Comparison of ENCODE assay signal across 2 cellular contexts in the genomic region with DNA sequence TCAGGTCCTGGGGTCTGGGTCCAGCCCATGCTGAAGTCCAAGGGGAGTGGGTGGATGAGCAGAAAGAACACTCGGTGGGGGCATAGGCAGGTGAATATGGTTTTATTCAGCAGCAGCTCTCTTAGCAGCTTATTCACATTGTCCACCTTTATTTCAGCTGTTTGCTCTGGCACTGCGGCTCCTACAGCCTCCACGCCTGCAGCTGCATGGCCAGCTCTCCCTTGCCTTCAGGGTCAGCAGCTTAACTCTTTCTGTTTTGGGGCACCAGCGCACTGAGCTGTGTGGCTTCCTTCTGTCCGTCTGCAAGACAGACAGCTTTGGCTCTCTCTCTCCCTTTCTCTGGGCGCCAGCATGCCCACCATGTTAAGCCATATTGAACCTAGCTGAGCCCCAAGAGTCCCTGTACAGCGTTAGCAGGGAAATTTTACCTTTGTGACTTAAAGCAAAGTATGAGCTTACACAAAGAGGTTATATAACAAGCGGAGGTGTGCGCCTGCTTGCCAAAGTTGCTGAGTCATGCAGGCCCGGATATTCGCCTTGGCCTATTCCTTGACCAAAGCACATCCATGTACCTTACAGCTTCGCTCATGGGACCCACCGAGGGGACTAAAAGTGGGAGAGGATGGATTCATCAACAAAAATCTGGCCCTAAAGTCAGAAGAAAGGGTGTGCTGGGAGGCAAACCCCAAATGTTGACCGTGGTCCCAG.
TF ChIP-seq lines count a peak whose summit lies in the region.

No MANE protein-coding gene starts in this region.

TF ChIP-seq in GM23338, 12 proteins besides CTCF, POLR2A, EP300 and RAD21:
- TF ChIP-seq CREB1 (CRISPR knock-in tag; IDR thresholded peaks at IDR 0.05; ENCODE audit: low read depth) (no peak), JUNB (IDR thresholded peaks at IDR 0.05; ENCODE audit: unreplicated experiment) (no peak)
- TF ChIP-seq, protein P1, sequence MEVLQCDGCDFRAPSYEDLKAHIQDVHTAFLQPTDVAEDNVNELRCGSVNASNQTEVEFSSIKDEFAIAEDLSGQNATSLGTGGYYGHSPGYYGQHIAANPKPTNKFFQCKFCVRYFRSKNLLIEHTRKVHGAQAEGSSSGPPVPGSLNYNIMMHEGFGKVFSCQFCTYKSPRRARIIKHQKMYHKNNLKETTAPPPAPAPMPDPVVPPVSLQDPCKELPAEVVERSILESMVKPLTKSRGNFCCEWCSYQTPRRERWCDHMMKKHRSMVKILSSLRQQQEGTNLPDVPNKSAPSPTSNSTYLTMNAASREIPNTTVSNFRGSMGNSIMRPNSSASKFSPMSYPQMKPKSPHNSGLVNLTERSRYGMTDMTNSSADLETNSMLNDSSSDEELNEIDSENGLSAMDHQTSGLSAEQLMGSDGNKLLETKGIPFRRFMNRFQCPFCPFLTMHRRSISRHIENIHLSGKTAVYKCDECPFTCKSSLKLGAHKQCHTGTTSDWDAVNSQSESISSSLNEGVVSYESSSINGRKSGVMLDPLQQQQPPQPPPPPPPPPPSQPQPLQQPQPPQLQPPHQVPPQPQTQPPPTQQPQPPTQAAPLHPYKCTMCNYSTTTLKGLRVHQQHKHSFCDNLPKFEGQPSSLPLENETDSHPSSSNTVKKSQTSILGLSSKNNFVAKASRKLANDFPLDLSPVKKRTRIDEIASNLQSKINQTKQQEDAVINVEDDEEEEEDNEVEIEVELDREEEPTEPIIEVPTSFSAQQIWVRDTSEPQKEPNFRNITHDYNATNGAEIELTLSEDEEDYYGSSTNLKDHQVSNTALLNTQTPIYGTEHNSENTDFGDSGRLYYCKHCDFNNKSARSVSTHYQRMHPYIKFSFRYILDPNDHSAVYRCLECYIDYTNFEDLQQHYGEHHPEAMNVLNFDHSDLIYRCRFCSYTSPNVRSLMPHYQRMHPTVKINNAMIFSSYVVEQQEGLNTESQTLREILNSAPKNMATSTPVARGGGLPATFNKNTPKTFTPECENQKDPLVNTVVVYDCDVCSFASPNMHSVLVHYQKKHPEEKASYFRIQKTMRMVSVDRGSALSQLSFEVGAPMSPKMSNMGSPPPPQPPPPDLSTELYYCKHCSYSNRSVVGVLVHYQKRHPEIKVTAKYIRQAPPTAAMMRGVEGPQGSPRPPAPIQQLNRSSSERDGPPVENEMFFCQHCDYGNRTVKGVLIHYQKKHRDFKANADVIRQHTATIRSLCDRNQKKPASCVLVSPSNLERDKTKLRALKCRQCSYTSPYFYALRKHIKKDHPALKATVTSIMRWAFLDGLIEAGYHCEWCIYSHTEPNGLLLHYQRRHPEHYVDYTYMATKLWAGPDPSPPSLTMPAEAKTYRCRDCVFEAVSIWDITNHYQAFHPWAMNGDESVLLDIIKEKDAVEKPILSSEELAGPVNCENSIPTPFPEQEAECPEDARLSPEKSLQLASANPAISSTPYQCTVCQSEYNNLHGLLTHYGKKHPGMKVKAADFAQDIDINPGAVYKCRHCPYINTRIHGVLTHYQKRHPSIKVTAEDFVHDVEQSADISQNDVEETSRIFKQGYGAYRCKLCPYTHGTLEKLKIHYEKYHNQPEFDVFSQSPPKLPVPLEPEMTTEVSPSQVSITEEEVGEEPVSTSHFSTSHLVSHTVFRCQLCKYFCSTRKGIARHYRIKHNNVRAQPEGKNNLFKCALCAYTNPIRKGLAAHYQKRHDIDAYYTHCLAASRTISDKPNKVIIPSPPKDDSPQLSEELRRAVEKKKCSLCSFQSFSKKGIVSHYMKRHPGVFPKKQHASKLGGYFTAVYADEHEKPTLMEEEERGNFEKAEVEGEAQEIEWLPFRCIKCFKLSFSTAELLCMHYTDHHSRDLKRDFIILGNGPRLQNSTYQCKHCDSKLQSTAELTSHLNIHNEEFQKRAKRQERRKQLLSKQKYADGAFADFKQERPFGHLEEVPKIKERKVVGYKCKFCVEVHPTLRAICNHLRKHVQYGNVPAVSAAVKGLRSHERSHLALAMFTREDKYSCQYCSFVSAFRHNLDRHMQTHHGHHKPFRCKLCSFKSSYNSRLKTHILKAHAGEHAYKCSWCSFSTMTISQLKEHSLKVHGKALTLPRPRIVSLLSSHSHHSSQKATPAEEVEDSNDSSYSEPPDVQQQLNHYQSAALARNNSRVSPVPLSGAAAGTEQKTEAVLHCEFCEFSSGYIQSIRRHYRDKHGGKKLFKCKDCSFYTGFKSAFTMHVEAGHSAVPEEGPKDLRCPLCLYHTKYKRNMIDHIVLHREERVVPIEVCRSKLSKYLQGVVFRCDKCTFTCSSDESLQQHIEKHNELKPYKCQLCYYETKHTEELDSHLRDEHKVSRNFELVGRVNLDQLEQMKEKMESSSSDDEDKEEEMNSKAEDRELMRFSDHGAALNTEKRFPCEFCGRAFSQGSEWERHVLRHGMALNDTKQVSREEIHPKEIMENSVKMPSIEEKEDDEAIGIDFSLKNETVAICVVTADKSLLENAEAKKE (CRISPR knock-in tag; IDR thresholded peaks at IDR 0.05), result no peak
- TF ChIP-seq, protein P2, sequence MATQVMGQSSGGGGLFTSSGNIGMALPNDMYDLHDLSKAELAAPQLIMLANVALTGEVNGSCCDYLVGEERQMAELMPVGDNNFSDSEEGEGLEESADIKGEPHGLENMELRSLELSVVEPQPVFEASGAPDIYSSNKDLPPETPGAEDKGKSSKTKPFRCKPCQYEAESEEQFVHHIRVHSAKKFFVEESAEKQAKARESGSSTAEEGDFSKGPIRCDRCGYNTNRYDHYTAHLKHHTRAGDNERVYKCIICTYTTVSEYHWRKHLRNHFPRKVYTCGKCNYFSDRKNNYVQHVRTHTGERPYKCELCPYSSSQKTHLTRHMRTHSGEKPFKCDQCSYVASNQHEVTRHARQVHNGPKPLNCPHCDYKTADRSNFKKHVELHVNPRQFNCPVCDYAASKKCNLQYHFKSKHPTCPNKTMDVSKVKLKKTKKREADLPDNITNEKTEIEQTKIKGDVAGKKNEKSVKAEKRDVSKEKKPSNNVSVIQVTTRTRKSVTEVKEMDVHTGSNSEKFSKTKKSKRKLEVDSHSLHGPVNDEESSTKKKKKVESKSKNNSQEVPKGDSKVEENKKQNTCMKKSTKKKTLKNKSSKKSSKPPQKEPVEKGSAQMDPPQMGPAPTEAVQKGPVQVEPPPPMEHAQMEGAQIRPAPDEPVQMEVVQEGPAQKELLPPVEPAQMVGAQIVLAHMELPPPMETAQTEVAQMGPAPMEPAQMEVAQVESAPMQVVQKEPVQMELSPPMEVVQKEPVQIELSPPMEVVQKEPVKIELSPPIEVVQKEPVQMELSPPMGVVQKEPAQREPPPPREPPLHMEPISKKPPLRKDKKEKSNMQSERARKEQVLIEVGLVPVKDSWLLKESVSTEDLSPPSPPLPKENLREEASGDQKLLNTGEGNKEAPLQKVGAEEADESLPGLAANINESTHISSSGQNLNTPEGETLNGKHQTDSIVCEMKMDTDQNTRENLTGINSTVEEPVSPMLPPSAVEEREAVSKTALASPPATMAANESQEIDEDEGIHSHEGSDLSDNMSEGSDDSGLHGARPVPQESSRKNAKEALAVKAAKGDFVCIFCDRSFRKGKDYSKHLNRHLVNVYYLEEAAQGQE (IDR thresholded peaks at IDR 0.05; ENCODE audit: unreplicated experiment), result no peak

TF ChIP-seq in H1, 55 proteins besides CTCF, POLR2A, EP300 and RAD21:
- TF ChIP-seq ASH2L (IDR thresholded peaks at IDR 0.05; ENCODE audit: low read length) (no peak), SP1 (IDR thresholded peaks at IDR 0.05; ENCODE audit: low read depth, low read length) (no peak), MAFK (IDR thresholded peaks at IDR 0.05; ENCODE audit: low read depth, low read length) (0 out of 2 replicates have a peak, but pooled peaks have one; percentile 50), HDAC2 (IDR thresholded peaks at IDR 0.05; ENCODE audit: borderline replicate concordance in 1 of 2, low read depth in 2 of 2, low read length in 2 of 2) (no peak), NRF1 (IDR thresholded peaks at IDR 0.05; ENCODE audit: low read depth, low read length) (no peak), BACH1 (IDR thresholded peaks at IDR 0.05; ENCODE audit: low read length) (peak; percentile 77)
